ENCODE assay signal across 1 cellular context in genomic region chr17:43437756-43438155, GRCh38.
TF ChIP-seq lines count a peak whose summit lies in the region.

No MANE protein-coding gene starts in this region.

TF ChIP-seq in GM23338, 12 proteins besides CTCF, POLR2A, EP300 and RAD21 (continued from another document):
- TF ChIP-seq ZNF462 (CRISPR knock-in tag; IDR thresholded peaks at IDR 0.05) (no peak), REST (IDR thresholded peaks at IDR 0.05; ENCODE audit: unreplicated experiment) (no peak), EZH2phosphoT487 (IDR thresholded peaks at IDR 0.05; ENCODE audit: unreplicated experiment) (no peak)
TF ChIP-seq in GM23338: peak in this region for 0.
